27 cellular contexts compared by ENCODE assay signal in the genomic region with DNA sequence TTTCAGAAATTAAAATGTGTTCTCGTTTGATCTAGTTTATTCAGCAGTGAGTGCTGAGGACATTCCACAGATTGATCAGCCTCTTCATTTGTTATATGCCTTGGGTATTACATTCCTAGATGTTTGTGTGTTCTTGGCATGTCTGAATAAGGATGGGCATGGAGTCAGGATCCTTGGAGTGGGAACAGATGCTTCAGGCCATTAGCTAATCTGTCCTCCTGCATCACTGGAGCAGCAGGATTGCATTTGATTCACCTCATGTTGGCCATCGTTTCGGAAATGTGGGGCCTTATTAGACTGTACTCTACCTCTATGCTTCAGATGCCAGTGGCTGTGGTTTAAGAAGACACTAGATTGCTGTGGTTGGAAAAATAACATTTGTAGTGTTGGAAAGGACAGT.
DNase-seq lines count a peak whose midpoint lies in the region; ATAC-seq and TF ChIP-seq lines count a peak whose summit lies in the region.
"Had no signal": no experiment of that assay in that cellular context is flagged by ENCODE, and none has a peak within 500 bp of the region (broad histone marks: within the 10 kb centered on the region; RNA-seq: fewer than 3 reads in every experiment).

No MANE protein-coding gene starts in this region.

- H3K9me3 ChIP-seq in thoracic aorta: no peaks in the 10 kb centered on the region
- no peaks in the 10 kb centered on the region for H3K9me3 ChIP-seq in Caco-2
- no peaks in the 10 kb centered on the region for H3K9me3 ChIP-seq in spleen
- H3K9me3 ChIP-seq: BLaER1 treated with 17β-estradiol and CSF1 and Interleukin-3, amounts not matched to agents 10 nM and 100 nM; stomach; tibial nerve had no signal

- WGBS in spleen, 5 donors: 76 to 89% (median 81%) methylated on average over 3 of the region's 3 CpGs

- no peaks in the 10 kb centered on the region for H3K27me3 Mint-ChIP-seq in Caco-2 (ENCODE audit: insufficient read depth, unreplicated experiment)
- H3K27me3 Mint-ChIP-seq: natural killer cell treated with Interleukin-12 subunit alpha and Interleukin-12 subunit beta and Interleukin-15 and Interleukin-18, amount 100 ng/mL, for 72 hours had no signal

- H3K27ac ChIP-seq in thoracic aorta (peak overlapping the region; percentile 59 to 72), spleen (no peak overlapping the region)
- H3K27ac ChIP-seq: BLaER1 treated with 17β-estradiol and CSF1 and Interleukin-3, amounts not matched to agents 10 nM and 100 nM; cardiac muscle cell; stomach; tibial nerve had no signal

- H3K36me3 Mint-ChIP-seq in Caco-2 (ENCODE audit: insufficient read depth, unreplicated experiment): no peaks in the 10 kb centered on the region
- H3K36me3 Mint-ChIP-seq: activated naive CD4-positive, alpha-beta T cell treated with anti-CD3 and anti-CD28 coated beads, Interleukin-2, amount 50 U/mL, for 72 hours; natural killer cell treated with Interleukin-12 subunit alpha and Interleukin-12 subunit beta and Interleukin-15 and Interleukin-18, amount 100 ng/mL, for 72 hours had no signal

- no peak for TF ChIP-seq POLR2A in spleen (IDR thresholded peaks at IDR 0.05)

- H3K4me3 ChIP-seq in fibroblast of mammary gland (ENCODE audit: control insufficient read depth, low read depth, low read length): no peak overlapping the region
- H3K4me3 ChIP-seq in thoracic aorta: peak overlapping the region; percentile 44
- no peak overlapping the region for H3K4me3 ChIP-seq in Caco-2 (ENCODE audit: low read depth, low read length)
- H3K4me3 ChIP-seq in spleen: no peak overlapping the region
- H3K4me3 ChIP-seq: BLaER1 treated with 17β-estradiol and CSF1 and Interleukin-3, amounts not matched to agents 10 nM and 100 nM; cardiac muscle cell; stomach; tibial nerve had no signal

- H3K36me3 ChIP-seq in thoracic aorta (no peaks in the 10 kb centered on the region), Caco-2 (ENCODE audit: control insufficient read depth, insufficient read depth, low read length) (no peaks in the 10 kb centered on the region), spleen (no peaks in the 10 kb centered on the region)
- H3K36me3 ChIP-seq: BLaER1 treated with 17β-estradiol and CSF1 and Interleukin-3, amounts not matched to agents 10 nM and 100 nM; cardiac muscle cell; stomach; tibial nerve had no signal

- TF ChIP-seq CTCF in fibroblast of mammary gland (conservative IDR thresholded peaks at IDR 0.05; ENCODE audit: control insufficient read depth, insufficient read depth, low read depth, low read length): no peak
- TF ChIP-seq CTCF in thoracic aorta (IDR thresholded peaks at IDR 0.05): no peak
- TF ChIP-seq CTCF in Caco-2 (IDR thresholded peaks at IDR 0.05; ENCODE audit: insufficient read depth in 1 of 2, low read depth in 1 of 2, low read length in 1 of 2, severe bottlenecking in 1 of 2, unreplicated experiment in 1 of 2): no peak
- no peak for TF ChIP-seq CTCF in spleen (IDR thresholded peaks at IDR 0.05 in 8 of 11, conservative IDR thresholded peaks at IDR 0.05 in 3 of 11)

- in situ Hi-C loops in G401 (cut with HindIII; ENCODE audit: low sequenced_read_pairs): no loop called here

- H3K27ac Mint-ChIP-seq in Caco-2 (ENCODE audit: unreplicated experiment): no peak overlapping the region
- H3K27ac Mint-ChIP-seq: activated naive CD4-positive, alpha-beta T cell treated with anti-CD3 and anti-CD28 coated beads, Interleukin-2, amount 50 U/mL, for 72 hours; natural killer cell treated with Interleukin-12 subunit alpha and Interleukin-12 subunit beta and Interleukin-15 and Interleukin-18, amount 100 ng/mL, for 72 hours had no signal

- H3K4me1 Mint-ChIP-seq in Caco-2 (ENCODE audit: low read depth, unreplicated experiment): peaks cover 28% of the 10 kb centered on the region

- CTCF ChIA-PET in Caco-2 (lab: Charles Lee): no interaction called here

- H3K27me3 ChIP-seq in thoracic aorta (replicated peaks; ENCODE audit: insufficient read depth) (no peaks in the 10 kb centered on the region), Caco-2 (replicated peaks; ENCODE audit: control insufficient read depth, insufficient read depth, low read length) (no peaks in the 10 kb centered on the region), spleen (replicated peaks in 1 of 7) (no peaks in the 10 kb centered on the region)
- H3K27me3 ChIP-seq: BLaER1 treated with 17β-estradiol and CSF1 and Interleukin-3, amounts not matched to agents 10 nM and 100 nM; cardiac muscle cell; stomach; tibial nerve had no signal

- POLR2A ChIA-PET in Caco-2 (lab: Charles Lee): no interaction called here

- no peaks in the 10 kb centered on the region for H3K9me3 Mint-ChIP-seq in Caco-2 (ENCODE audit: unreplicated experiment)

- ATAC-seq in thoracic aorta (ENCODE audit: insufficient number of reproducible peaks, low FRiP score, low read depth): no peak
- ATAC-seq: activated naive CD4-positive, alpha-beta T cell treated with anti-CD3 and anti-CD28 coated beads, Interleukin-2, amount 50 U/mL, for 72 hours; HepG2; left ventricle myocardium superior; natural killer cell treated with Interleukin-12 subunit alpha and Interleukin-12 subunit beta and Interleukin-15 and Interleukin-18, amount 100 ng/mL, for 72 hours had no signal

- no peak overlapping the region for H3K4me3 Mint-ChIP-seq in Caco-2 (ENCODE audit: unreplicated experiment)
- H3K4me3 Mint-ChIP-seq: natural killer cell treated with Interleukin-12 subunit alpha and Interleukin-12 subunit beta and Interleukin-15 and Interleukin-18, amount 100 ng/mL, for 72 hours had no signal

- H3K4me1 ChIP-seq in thoracic aorta (ENCODE audit: control insufficient read depth in 1 of 2, low read depth in 2 of 2) (peaks cover 4 to 20% of the 10 kb centered on the region in 2 donors), Caco-2 (peaks cover 23% of the 10 kb centered on the region), spleen (no peaks in the 10 kb centered on the region)
- H3K4me1 ChIP-seq: BLaER1 treated with 17β-estradiol and CSF1 and Interleukin-3, amounts not matched to agents 10 nM and 100 nM; stomach; tibial nerve had no signal

- DNase-seq in G401 (ENCODE audit: low spot score): peak; percentile 40
- DNase-seq in NCI-H524 treated with DMSO at 0.1 percent for 48 hours (lab: John Stamatoyannopoulos, UW): peak; percentile 25
- DNase-seq in fibroblast of mammary gland (ENCODE audit: low read depth): peak; percentile 15
- no peak for DNase-seq in thoracic aorta (ENCODE audit: low spot score)
- DNase-seq in SW 1271 (lab: John Stamatoyannopoulos, UW): no peak
- DNase-seq in Caco-2: no peak
- no peak for DNase-seq in activated CD4-positive, alpha-beta T cell treated with anti-CD3 and anti-CD28 coated beads for 4 hours
- no peak for DNase-seq in spleen
- DNase-seq: ACHN; activated CD4-positive, alpha-beta T cell treated with anti-CD3 and anti-CD28 coated beads, Interleukin-2, amount 50 U/mL, for 48 hours; activated CD4-positive, CD25-positive, alpha-beta regulatory T cell; activated CD8-positive, alpha-beta memory T cell treated with anti-CD3 and anti-CD28 coated beads, Interleukin-2, amount 50 U/mL, for 48 hours; DMS79 treated with DMSO at 0.1 percent for 48 hours; head of caudate nucleus; Karpas-422; left ventricle myocardium superior; NCI-H1436 treated with DMSO at 0.1 percent for 48 hours; small intestine; stimulated activated CD4-positive, alpha-beta T cell treated with anti-CD3 and anti-CD28 coated beads, Interleukin-1b, Interleukin-23, amount 100 ng/mL, for 48 hours; stimulated activated CD8-positive, alpha-beta memory T cell treated with anti-CD3 and anti-CD28 coated beads, Interleukin-4, amount 100 ng/mL, for 48 hours; stomach had no signal

- intact Hi-C loops in Caco-2 (cut with micrococcal nuclease; ENCODE audit: unreplicated experiment): no loop called here
- intact Hi-C loops in spleen (cut with DNase I; ENCODE audit: low total_unique reads): no loop called here

- BruUV-seq in Caco-2 (replicated peaks; lab: Mats Ljungman, UMichigan): no TSS peak

Comparison
In these comparisons a context has a peak if more than half of its experiments do, and no peak if none do; other contexts are left out.
1. DNase-seq: peak in G401 (single experiment), NCI-H524 treated with DMSO at 0.1 percent for 48 hours (single experiment) and fibroblast of mammary gland (single experiment); none in thoracic aorta (single experiment), SW 1271 (0 of 2), Caco-2 (0 of 2), activated CD4-positive, alpha-beta T cell treated with anti-CD3 and anti-CD28 coated beads for 4 hours (0 of 2) and spleen (single experiment).
2. H3K27ac ChIP-seq: peak in thoracic aorta (2 of 2); none in spleen (0 of 8).